ENCODE assay signal across 25 cellular contexts in the genomic region with DNA sequence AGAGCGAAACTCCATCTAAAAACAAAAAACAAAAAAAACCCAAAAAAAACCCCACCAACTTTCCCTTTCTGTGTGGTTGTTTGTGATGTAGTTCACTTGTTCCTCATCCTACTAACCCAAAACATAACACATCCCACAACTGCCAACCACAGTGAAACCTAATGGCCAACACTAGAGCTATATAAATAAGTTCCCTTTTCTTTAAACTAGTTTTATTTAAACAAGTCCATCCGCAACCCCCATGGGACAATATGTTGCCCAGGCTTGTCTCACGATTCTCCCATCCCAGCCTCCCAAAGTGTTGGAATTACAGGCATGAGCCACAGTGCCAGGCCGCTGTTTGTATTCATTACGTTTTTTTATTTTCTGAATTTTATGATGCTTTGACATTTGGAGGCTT.
DNase-seq lines count a peak whose midpoint lies in the region; ATAC-seq and TF ChIP-seq lines count a peak whose summit lies in the region.
"Had no signal": no experiment of that assay in that cellular context is flagged by ENCODE, and none has a peak within 500 bp of the region (broad histone marks: within the 10 kb centered on the region; RNA-seq: fewer than 3 reads in every experiment).

No MANE protein-coding gene starts in this region.

- intact Hi-C loops in activated CD8-positive, alpha-beta T cell treated with anti-CD3 and anti-CD28 coated beads for 36 hours (cut with micrococcal nuclease) = no loop called here

- CTCF ChIA-PET in activated CD8-positive, alpha-beta T cell treated with anti-CD3 and anti-CD28 coated beads, Interleukin-2, amount 10 ng/mL, durations not matched to agents 7 days and 5 days (lab: Charles Lee) = interaction anchor here (2.5 to 2.7 kb wide), 2 partner anchors 38 to 174 kb away, joined by 8 to 11 read pairs; a partner anchor contains a TSS
- CTCF ChIA-PET in activated CD8-positive, alpha-beta T cell treated with anti-CD3 and anti-CD28 coated beads for 36 hours (lab: Charles Lee) = no interaction called here

- ATAC-seq in activated CD8-positive, alpha-beta T cell treated with anti-CD3 and anti-CD28 coated beads, Interleukin-2, amount 10 ng/mL, durations not matched to agents 7 days and 5 days = no peak
- no peak for ATAC-seq in activated CD8-positive, alpha-beta T cell treated with anti-CD3 and anti-CD28 coated beads for 36 hours
- ATAC-seq in effector memory CD8-positive, alpha-beta T cell (replicated peaks) = peak; percentile 50
- ATAC-seq in gastroesophageal sphincter = no peak
- ATAC-seq in GM18520 (IDR thresholded peaks at IDR 0.05; ENCODE audit: unreplicated experiment) = no peak
- ATAC-seq: activated naive CD8-positive, alpha-beta T cell treated with anti-CD3 and anti-CD28 coated beads, Interleukin-2, amount 50 U/mL, for 24 hours; esophagus mucosa; gastrocnemius medialis; lower lobe of right lung; Right ventricle myocardium inferior had no signal

- H3K27ac Mint-ChIP-seq in activated CD8-positive, alpha-beta T cell treated with anti-CD3 and anti-CD28 coated beads, Interleukin-2, amount 10 ng/mL, durations not matched to agents 7 days and 5 days = peak overlapping the region; percentile 69
- no peak overlapping the region for H3K27ac Mint-ChIP-seq in activated CD8-positive, alpha-beta T cell treated with anti-CD3 and anti-CD28 coated beads for 36 hours
- no peak overlapping the region for H3K27ac Mint-ChIP-seq in effector memory CD8-positive, alpha-beta T cell
- H3K27ac Mint-ChIP-seq: activated naive CD8-positive, alpha-beta T cell treated with anti-CD3 and anti-CD28 coated beads, Interleukin-2, amount 50 U/mL, for 24 hours; stimulated activated naive CD8-positive, alpha-beta T cell treated with anti-CD3 and anti-CD28 coated beads, Interleukin-15, Interleukin-2, amounts not matched to agents 100 ng/mL and 50 ng/mL, for 24 hours had no signal

- no peaks in the 10 kb centered on the region for H3K36me3 ChIP-seq in gastroesophageal sphincter
- H3K36me3 ChIP-seq: gastrocnemius medialis, lower lobe of right lung had no signal

- TF ChIP-seq CTCF in activated CD8-positive, alpha-beta T cell treated with anti-CD3 and anti-CD28 coated beads for 36 hours (IDR thresholded peaks at IDR 0.05) = no peak
- no peak for TF ChIP-seq CTCF in gastroesophageal sphincter (IDR thresholded peaks at IDR 0.05)

- no peaks in the 10 kb centered on the region for H3K4me1 ChIP-seq in gastroesophageal sphincter
- H3K4me1 ChIP-seq: gastrocnemius medialis, lower lobe of right lung had no signal

- 80 to 84% methylated on average over 5 of the region's 5 CpGs for WGBS in gastroesophageal sphincter (ENCODE audit: low coverage in 1 of 2), 2 donors

- H3K4me3 ChIP-seq in gastroesophageal sphincter = no peak overlapping the region
- H3K4me3 ChIP-seq: gastrocnemius medialis, lower lobe of right lung, smooth muscle cell had no signal

- no peak overlapping the region for H3K4me3 Mint-ChIP-seq in activated CD8-positive, alpha-beta T cell treated with anti-CD3 and anti-CD28 coated beads, Interleukin-2, amount 10 ng/mL, durations not matched to agents 7 days and 5 days
- no peak overlapping the region for H3K4me3 Mint-ChIP-seq in activated CD8-positive, alpha-beta T cell treated with anti-CD3 and anti-CD28 coated beads for 36 hours
- H3K4me3 Mint-ChIP-seq in effector memory CD8-positive, alpha-beta T cell = no peak overlapping the region
- H3K4me3 Mint-ChIP-seq: activated naive CD8-positive, alpha-beta T cell treated with anti-CD3 and anti-CD28 coated beads, Interleukin-2, amount 50 U/mL, for 24 hours; stimulated activated naive CD8-positive, alpha-beta T cell treated with anti-CD3 and anti-CD28 coated beads, Interleukin-15, Interleukin-2, amounts not matched to agents 100 ng/mL and 50 ng/mL, for 24 hours had no signal

- no peak for DNase-seq in activated CD8-positive, alpha-beta T cell treated with anti-CD3 and anti-CD28 coated beads, Interleukin-2, amount 10 ng/mL, durations not matched to agents 7 days and 5 days
- no peak for DNase-seq in activated CD8-positive, alpha-beta T cell treated with anti-CD3 and anti-CD28 coated beads for 36 hours
- DNase-seq in MV-4-11 (lab: John Stamatoyannopoulos, UW) (peak; percentile 96), stromal cell of bone marrow (ENCODE audit: low read depth) (peak; percentile 3), NCI-H2171 (lab: John Stamatoyannopoulos, UW) (no peak)
- DNase-seq in effector memory CD8-positive, alpha-beta T cell = no peak
- DNase-seq: activated CD4-positive, alpha-beta T cell treated with anti-CD3 and anti-CD28 coated beads for 48 hours; activated naive CD8-positive, alpha-beta T cell treated with anti-CD3 and anti-CD28 coated beads, Interleukin-2, amount 50 U/mL, for 24 hours; AML-193; effector CD4-positive, alpha-beta T cell; gastrocnemius medialis; kidney; lower lobe of right lung; MM.1S; NCI-H1694; NCI-H69; nucleus accumbens; stimulated activated CD4-positive, alpha-beta T cell treated with anti-CD3 and anti-CD28 coated beads, Interleukin-4, amount 100 ng/mL, for 1 hour; trophoblast cell had no signal

- H3K27me3 Mint-ChIP-seq in activated CD8-positive, alpha-beta T cell treated with anti-CD3 and anti-CD28 coated beads, Interleukin-2, amount 10 ng/mL, durations not matched to agents 7 days and 5 days (ENCODE audit: low read depth) = peaks cover 2% of the 10 kb centered on the region
- no peaks in the 10 kb centered on the region for H3K27me3 Mint-ChIP-seq in activated CD8-positive, alpha-beta T cell treated with anti-CD3 and anti-CD28 coated beads for 36 hours
- no peaks in the 10 kb centered on the region for H3K27me3 Mint-ChIP-seq in effector memory CD8-positive, alpha-beta T cell
- H3K27me3 Mint-ChIP-seq: activated naive CD8-positive, alpha-beta T cell treated with anti-CD3 and anti-CD28 coated beads, Interleukin-2, amount 50 U/mL, for 24 hours; stimulated activated naive CD8-positive, alpha-beta T cell treated with anti-CD3 and anti-CD28 coated beads, Interleukin-15, Interleukin-2, amounts not matched to agents 100 ng/mL and 50 ng/mL, for 24 hours had no signal

- no peaks in the 10 kb centered on the region for H3K9me3 ChIP-seq in gastroesophageal sphincter
- H3K9me3 ChIP-seq: gastrocnemius medialis, lower lobe of right lung had no signal

- H3K36me3 Mint-ChIP-seq in activated CD8-positive, alpha-beta T cell treated with anti-CD3 and anti-CD28 coated beads, Interleukin-2, amount 10 ng/mL, durations not matched to agents 7 days and 5 days (ENCODE audit: low read depth) = peaks cover 4% of the 10 kb centered on the region
- H3K36me3 Mint-ChIP-seq in activated CD8-positive, alpha-beta T cell treated with anti-CD3 and anti-CD28 coated beads for 36 hours (ENCODE audit: low read depth) = no peaks in the 10 kb centered on the region
- H3K36me3 Mint-ChIP-seq in effector memory CD8-positive, alpha-beta T cell (ENCODE audit: insufficient read depth) = no peaks in the 10 kb centered on the region

- H3K4me1 Mint-ChIP-seq in activated CD8-positive, alpha-beta T cell treated with anti-CD3 and anti-CD28 coated beads, Interleukin-2, amount 10 ng/mL, durations not matched to agents 7 days and 5 days (ENCODE audit: low read depth) = peaks cover 27% of the 10 kb centered on the region
- peaks cover 9% of the 10 kb centered on the region for H3K4me1 Mint-ChIP-seq in activated CD8-positive, alpha-beta T cell treated with anti-CD3 and anti-CD28 coated beads for 36 hours (ENCODE audit: low read depth)
- peaks cover 9% of the 10 kb centered on the region in 2 donors for H3K4me1 Mint-ChIP-seq in effector memory CD8-positive, alpha-beta T cell (ENCODE audit: low read depth in 2 of 2)

- POLR2A ChIA-PET in activated CD8-positive, alpha-beta T cell treated with anti-CD3 and anti-CD28 coated beads, Interleukin-2, amount 10 ng/mL, durations not matched to agents 7 days and 5 days (lab: Charles Lee) = interaction anchor here (0.7 kb wide), 1 partner anchor 173 kb away, joined by 3 read pairs; no protein-coding TSS in a partner anchor
- POLR2A ChIA-PET in activated CD8-positive, alpha-beta T cell treated with anti-CD3 and anti-CD28 coated beads for 36 hours (lab: Charles Lee) = no interaction called here

- no peak overlapping the region for H3K27ac ChIP-seq in gastroesophageal sphincter
- H3K27ac ChIP-seq: gastrocnemius medialis, lower lobe of right lung had no signal

- H3K9me3 Mint-ChIP-seq in activated CD8-positive, alpha-beta T cell treated with anti-CD3 and anti-CD28 coated beads, Interleukin-2, amount 10 ng/mL, durations not matched to agents 7 days and 5 days (ENCODE audit: insufficient read depth) = no peaks in the 10 kb centered on the region
- H3K9me3 Mint-ChIP-seq in activated CD8-positive, alpha-beta T cell treated with anti-CD3 and anti-CD28 coated beads for 36 hours = peaks cover 3% of the 10 kb centered on the region
- H3K9me3 Mint-ChIP-seq in effector memory CD8-positive, alpha-beta T cell = no peaks in the 10 kb centered on the region
- H3K9me3 Mint-ChIP-seq: activated naive CD8-positive, alpha-beta T cell treated with anti-CD3 and anti-CD28 coated beads, Interleukin-2, amount 50 U/mL, for 24 hours had no signal

- no peak for TF ChIP-seq POLR2A in gastroesophageal sphincter (IDR thresholded peaks at IDR 0.05)

- TF ChIP-seq EP300 in gastroesophageal sphincter (IDR thresholded peaks at IDR 0.05) = no peak

- H3K27me3 ChIP-seq in gastroesophageal sphincter = no peaks in the 10 kb centered on the region
- H3K27me3 ChIP-seq: gastrocnemius medialis had no signal

Comparison
In these comparisons a context has a peak if more than half of its experiments do, and no peak if none do; other contexts are left out.
1. DNase-seq: peak in MV-4-11 (single experiment) and stromal cell of bone marrow (single experiment); none in activated CD8-positive, alpha-beta T cell treated with anti-CD3 and anti-CD28 coated beads, Interleukin-2, amount 10 ng/mL, durations not matched to agents 7 days and 5 days (single experiment), activated CD8-positive, alpha-beta T cell treated with anti-CD3 and anti-CD28 coated beads for 36 hours (single experiment), effector memory CD8-positive, alpha-beta T cell (0 of 3) and NCI-H2171 (single experiment).